In the genomic region with DNA sequence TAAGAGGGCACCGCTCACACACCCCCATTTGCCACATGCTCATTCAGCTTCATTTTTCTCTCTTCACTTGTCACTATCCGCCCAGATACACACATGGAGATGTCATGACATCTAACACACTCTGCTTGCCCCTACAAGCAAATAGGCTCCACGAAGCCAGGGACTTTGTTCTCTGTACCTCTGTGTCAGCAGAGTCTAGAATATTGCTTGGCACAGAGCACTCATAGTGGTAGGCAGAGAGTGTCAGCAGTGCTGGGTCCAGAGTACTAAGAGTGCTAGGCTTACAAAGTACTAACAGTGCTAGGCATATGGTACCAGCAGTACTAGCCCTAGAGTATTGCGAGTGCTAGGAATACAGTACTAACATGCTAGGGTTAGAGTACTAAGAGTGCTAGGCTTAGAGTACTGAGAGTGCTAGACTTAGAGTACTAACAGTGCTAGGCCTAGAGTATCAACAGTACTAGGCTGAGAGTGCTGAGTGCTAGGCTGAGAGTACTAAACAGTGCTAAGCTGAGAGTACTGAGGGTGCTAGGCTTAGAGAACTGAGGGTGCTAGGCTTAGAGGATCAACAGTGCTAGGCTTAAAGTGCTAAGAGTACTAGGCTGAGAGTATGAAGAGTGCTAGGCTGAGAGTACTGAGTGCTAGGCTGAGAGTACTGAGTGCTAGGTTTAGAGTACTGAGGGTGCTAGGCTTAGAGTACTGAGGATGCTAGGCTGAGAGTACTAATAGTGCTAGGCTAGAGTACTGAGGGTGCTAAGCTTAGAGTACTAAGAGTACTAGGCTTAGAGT, we compare ENCODE assay signal across 17 cellular contexts.
DNase-seq lines count a peak whose midpoint lies in the region; ATAC-seq, FAIRE-seq and TF ChIP-seq lines count a peak whose summit lies in the region.
"Had no signal": no experiment of that assay in that cellular context is flagged by ENCODE, and none has a peak within 500 bp of the region (broad histone marks: within the 10 kb centered on the region; RNA-seq: fewer than 3 reads in every experiment).

No MANE protein-coding gene starts in this region.

- BruUV-seq in K562 (replicated peaks; lab: Mats Ljungman, UMichigan) = no TSS peak

- no peaks in the 10 kb centered on the region for H3K27me3 ChIP-seq in left ventricle myocardium inferior (ENCODE audit: low read depth)
- peaks cover 43 to 85% of the 10 kb centered on the region in 2 experiments for H3K27me3 ChIP-seq in K562 (ENCODE audit: control insufficient read depth in 2 of 2, insufficient read depth in 2 of 2, low read length in 2 of 2)
- H3K27me3 ChIP-seq in right lobe of liver = no peaks in the 10 kb centered on the region
- peaks cover 6% of the 10 kb centered on the region for H3K27me3 ChIP-seq in neural progenitor cell
- H3K27me3 ChIP-seq: SJCRH30 had no signal

- no peaks in the 10 kb centered on the region for H3K79me2 ChIP-seq in K562 (ENCODE audit: control insufficient read depth, insufficient read depth, low read length)
- H3K79me2 ChIP-seq in neural progenitor cell (ENCODE audit: low read depth) = no peaks in the 10 kb centered on the region

- H3K9ac ChIP-seq in K562 (ENCODE audit: insufficient read depth in 1 of 2, low read depth in 2 of 2, low read length in 2 of 2) (no peak overlapping the region), neural progenitor cell (no peak overlapping the region)

- in situ Hi-C loops in K562 (cut with MboI) = no loop called here

- H3K27ac Mint-ChIP-seq in type B pancreatic cell (peak overlapping the region; percentile 49), neural progenitor cell (no peak overlapping the region)

- H3K9me1 ChIP-seq in K562 (ENCODE audit: control insufficient read depth, insufficient read depth, low read length) = no peaks in the 10 kb centered on the region

- no peak overlapping the region for H3K4me3 ChIP-seq in left ventricle myocardium inferior
- H3K4me3 ChIP-seq in K562 = no peak overlapping the region
- H3K4me3 ChIP-seq in right lobe of liver = no peak overlapping the region
- H3K4me3 ChIP-seq in neural progenitor cell = no peak overlapping the region
- H3K4me3 ChIP-seq: SJCRH30 had no signal

- H3K4me1 Mint-ChIP-seq in type B pancreatic cell (ENCODE audit: unreplicated experiment) (peaks cover 5% of the 10 kb centered on the region), neural progenitor cell (peaks cover 2% of the 10 kb centered on the region)

- CTCF ChIA-PET in K562 (lab: Yijun Ruan, JAX; ENCODE audit: low intra/inter-chr PET ratio) = no interaction called here

- WGBS in K562 (ENCODE audit: insufficient coverage, low coverage, missing lambda C conversion rate) = 6% methylated on average over 4 of the region's 4 CpGs
- WGBS in right lobe of liver (ENCODE audit: insufficient coverage, low coverage, low lambda C conversion rate, missing lambda C conversion rate) = 37% methylated on average over 4 of the region's 4 CpGs

- no peak for TF ChIP-seq RAD21 in K562 (CRISPR knock-in tag; conservative IDR thresholded peaks at IDR 0.05 in 1 of 2, IDR thresholded peaks at IDR 0.05 in 1 of 2)

- POLR2A ChIA-PET in K562 (lab: Yijun Ruan, JAX) = no interaction called here

- H3F3A ChIP-seq in neural progenitor cell (ENCODE audit: low read depth) = no peaks in the 10 kb centered on the region

- FAIRE-seq in K562 (lab: Jason Lieb, UNC) = peak; percentile 6

- H3K4me1 ChIP-seq in left ventricle myocardium inferior (peaks cover 66% of the 10 kb centered on the region), K562 (replicated peaks in 1 of 2; ENCODE audit: control insufficient read depth in 2 of 2, insufficient read depth in 2 of 2, low read length in 2 of 2) (peaks cover 0 to 4% of the 10 kb centered on the region in 2 experiments; a peak in 1 of 5 replicates), right lobe of liver (peaks cover 0 to 50% (median 23%) of the 10 kb centered on the region in 4 donors), neural progenitor cell (no peaks in the 10 kb centered on the region)

- no peak for TF ChIP-seq CTCF in left ventricle myocardium inferior (IDR thresholded peaks at IDR 0.05; ENCODE audit: borderline replicate concordance)
- no peak for TF ChIP-seq CTCF in K562 (IDR thresholded peaks at IDR 0.05 in 2 of 3, conservative IDR thresholded peaks at IDR 0.05 in 1 of 3; ENCODE audit: insufficient read depth in 2 of 3, low read depth in 1 of 3, low read length in 3 of 3)
- no peak for TF ChIP-seq CTCF in right lobe of liver (IDR thresholded peaks at IDR 0.05)
- TF ChIP-seq CTCF in type B pancreatic cell (conservative IDR thresholded peaks at IDR 0.05) = no peak
- no peak for TF ChIP-seq CTCF in neural progenitor cell (IDR thresholded peaks at IDR 0.05)

- no peak for TF ChIP-seq EP300 in K562 (IDR thresholded peaks at IDR 0.05; ENCODE audit: low read length)

- H3K36me3 Mint-ChIP-seq in type B pancreatic cell = no peaks in the 10 kb centered on the region
- no peaks in the 10 kb centered on the region for H3K36me3 Mint-ChIP-seq in neural progenitor cell

- H4K20me1 ChIP-seq in K562 (replicated peaks; ENCODE audit: control insufficient read depth, insufficient read depth, low read length) (no peaks in the 10 kb centered on the region), neural progenitor cell (ENCODE audit: low read depth) (no peaks in the 10 kb centered on the region)

- no peak overlapping the region for H2AFZ ChIP-seq in K562 (ENCODE audit: low read depth, low read length)
- H2AFZ ChIP-seq in neural progenitor cell (replicated peaks) = no peak overlapping the region

- H3K4me2 ChIP-seq in K562 (ENCODE audit: insufficient read depth, low read length) (no peak overlapping the region), neural progenitor cell (no peak overlapping the region)

- peaks cover under 1% of the 10 kb centered on the region for H3K27me3 Mint-ChIP-seq in type B pancreatic cell
- H3K27me3 Mint-ChIP-seq in neural progenitor cell (ENCODE audit: insufficient read depth, low read depth) = peaks cover 9% of the 10 kb centered on the region

- H3K36me3 ChIP-seq in left ventricle myocardium inferior = no peaks in the 10 kb centered on the region
- no peaks in the 10 kb centered on the region for H3K36me3 ChIP-seq in K562 (ENCODE audit: control insufficient read depth, insufficient read depth, low read length)
- H3K36me3 ChIP-seq in right lobe of liver = no peaks in the 10 kb centered on the region
- no peaks in the 10 kb centered on the region for H3K36me3 ChIP-seq in neural progenitor cell

- intact Hi-C loops in left ventricle myocardium inferior (cut with micrococcal nuclease) = no loop called here
- intact Hi-C loops in cardiac septum (cut with DNase I) = no loop called here
- intact Hi-C loops in K562 (cut with micrococcal nuclease) = no loop called here
- intact Hi-C loops in right lobe of liver (cut with DNase I) = no loop called here

- H3K4me3 Mint-ChIP-seq in type B pancreatic cell (no peak overlapping the region), neural progenitor cell (no peak overlapping the region)

- H3K9me3 Mint-ChIP-seq in type B pancreatic cell (no peaks in the 10 kb centered on the region), neural progenitor cell (no peaks in the 10 kb centered on the region)

- DNase-seq in left ventricle myocardium inferior (no peak), cardiac septum (ENCODE audit: low spot score) (no peak), K562 (ENCODE audit: extremely low read depth in 1 of 4, low spot score in 3 of 4) (no peak), right lobe of liver (peak in 1 of 3 donors; percentile 88), type B pancreatic cell (ENCODE audit: extremely low spot score, unreplicated experiment) (no peak), neural progenitor cell (ENCODE audit: low spot score) (no peak), DMS153 treated with DMSO at 0.1 percent for 48 hours (lab: John Stamatoyannopoulos, UW; ENCODE audit: unreplicated experiment) (no peak), EL (no peak)
- DNase-seq: ACHN, AML-193, COR-L47, H7, MV-4-11, NCI-H1417, NCI-H187 treated with DMSO at 0.1 percent for 48 hours, NCI-H748 treated with DMSO at 0.1 percent for 48 hours, SJCRH30 had no signal

- TF ChIP-seq POLR2A in K562 (conservative IDR thresholded peaks at IDR 0.05) (no peak), right lobe of liver (IDR thresholded peaks at IDR 0.05) (peak; percentile 69)

- no peaks in the 10 kb centered on the region for H3K9me3 ChIP-seq in left ventricle myocardium inferior (replicated peaks)
- peaks cover 9% of the 10 kb centered on the region for H3K9me3 ChIP-seq in K562 (replicated peaks; ENCODE audit: control insufficient read depth, insufficient read depth, low read depth, low read length)
- H3K9me3 ChIP-seq in right lobe of liver = no peaks in the 10 kb centered on the region
- no peaks in the 10 kb centered on the region for H3K9me3 ChIP-seq in neural progenitor cell (ENCODE audit: low read depth)
- H3K9me3 ChIP-seq: SJCRH30 had no signal

- H3K27ac ChIP-seq in left ventricle myocardium inferior (replicated peaks) = peak overlapping the region; percentile 78
- no peak overlapping the region for H3K27ac ChIP-seq in K562 (ENCODE audit: extremely low read depth, low read depth, low read length)
- H3K27ac ChIP-seq in right lobe of liver = peak overlapping the region; percentile 60 to 96 (median 95)
- no peak overlapping the region for H3K27ac ChIP-seq in neural progenitor cell
- H3K27ac ChIP-seq: SJCRH30 had no signal

- ATAC-seq in K562 = no peak
- peak; percentile 72 to 82 (median 78) for ATAC-seq in right lobe of liver

TF ChIP-seq in K562, 482 proteins besides CTCF, POLR2A, EP300 and RAD21 (continues in another document):
- TF ChIP-seq THRAP3 (IDR thresholded peaks at IDR 0.05; ENCODE audit: borderline replicate concordance) (no peak), ZNF561 (CRISPR knock-in tag; conservative IDR thresholded peaks at IDR 0.05) (no peak), ZNF354B (CRISPR knock-in tag; IDR thresholded peaks at IDR 0.05) (no peak), ZNF707 (CRISPR knock-in tag; conservative IDR thresholded peaks at IDR 0.05) (no peak), MEF2A (IDR thresholded peaks at IDR 0.05; ENCODE audit: control insufficient read depth, low read depth, low read length) (no peak), HNRNPUL1 (IDR thresholded peaks at IDR 0.05; ENCODE audit: low read length) (no peak), ZNF384 (IDR thresholded peaks at IDR 0.05; ENCODE audit: low read depth, low read length) (no peak), SMARCA5 (IDR thresholded peaks at IDR 0.05) (no peak)

Comparison
In these comparisons a context has a peak if more than half of its experiments do, and no peak if none do; other contexts are left out.
1. H3K27ac ChIP-seq: peak in left ventricle myocardium inferior (single experiment) and right lobe of liver (3 of 3); none in K562 (single experiment) and neural progenitor cell (single experiment).